In genomic region chr19:7533925-7534480, GRCh38 we compare ENCODE assay signal across 8 cellular contexts. TPM values are rescaled to one million over a fixed set of nuclear protein-coding genes. Genes with fewer than 3 reads are reported as not detected.
DNase-seq lines count a peak whose midpoint lies in the region; ATAC-seq and TF ChIP-seq lines count a peak whose summit lies in the region.

No MANE protein-coding gene starts in this region.

- peak overlapping the region; percentile 84 to 95 for H3K27ac ChIP-seq in liver (ENCODE audit: low read depth in 1 of 2, low read length in 2 of 2)

- H3K36me3 ChIP-seq in liver (ENCODE audit: control insufficient read depth in 4 of 4, insufficient read depth in 3 of 4, low read depth in 1 of 4, low read length in 3 of 4), result peaks cover 0 to 22% (median 4%) of the 10 kb centered on the region in 4 donors

- POLR2A ChIA-PET in activated CD4-positive, alpha-beta memory T cell treated with anti-CD3 and anti-CD28 coated beads, Interleukin-2, amount 10 ng/mL, durations not matched to agents 7 days and 5 days (lab: Charles Lee), result interaction anchor here (1.0 to 6.3 kb wide), 3 partner anchors 12 to 118 kb away, joined by 3 to 60 read pairs (median 12); partner anchors contain the start of genes MCOLN1, PET100 and XAB2

- H3K27me3 ChIP-seq in liver (ENCODE audit: control insufficient read depth in 4 of 4, insufficient read depth in 4 of 4, low read length in 3 of 4), result no peaks in the 10 kb centered on the region

- TF ChIP-seq RAD21 in liver (IDR thresholded peaks at IDR 0.05), result peak in 1 of 2 donors; percentile 42

- DNase-seq in COLO668 (lab: John Stamatoyannopoulos, UW; ENCODE audit: unreplicated experiment), result peak; percentile 88
- peak; percentile 27 for DNase-seq in NCI-H748 treated with DMSO at 0.1 percent for 48 hours (lab: John Stamatoyannopoulos, UW)
- peak; percentile 87 for DNase-seq in activated CD4-positive, alpha-beta memory T cell treated with anti-CD3 and anti-CD28 coated beads, Interleukin-2, amount 10 ng/mL, durations not matched to agents 7 days and 5 days
- peak; percentile 71 to 89 for DNase-seq in dermis microvascular lymphatic vessel endothelial cell (ENCODE audit: low read depth in 2 of 2)
- peak; percentile 67 to 75 for DNase-seq in stimulated activated CD4-positive, alpha-beta T cell treated with anti-CD3 and anti-CD28 coated beads, Interleukin-2, amount 100 ng/mL, for 48 hours

- CTCF ChIA-PET in activated CD4-positive, alpha-beta memory T cell treated with anti-CD3 and anti-CD28 coated beads, Interleukin-2, amount 10 ng/mL, durations not matched to agents 7 days and 5 days (lab: Charles Lee), result interaction anchor here (1.7 kb wide), 1 partner anchor 11 kb away, joined by 7 read pairs; the partner anchor contains the start of gene MCOLN1

- H3K9me3 ChIP-seq in liver (ENCODE audit: control insufficient read depth in 4 of 4, low read length in 3 of 4), result no peaks in the 10 kb centered on the region

- H3K27me3 Mint-ChIP-seq in activated CD4-positive, alpha-beta memory T cell treated with anti-CD3 and anti-CD28 coated beads, Interleukin-2, amount 10 ng/mL, durations not matched to agents 7 days and 5 days, result no peaks in the 10 kb centered on the region

- peak overlapping the region; percentile 62 to 86 for H3K9ac ChIP-seq in liver (ENCODE audit: low read depth in 1 of 2, low read length in 2 of 2)

- H3K9me3 Mint-ChIP-seq in activated CD4-positive, alpha-beta memory T cell treated with anti-CD3 and anti-CD28 coated beads, Interleukin-2, amount 10 ng/mL, durations not matched to agents 7 days and 5 days, result no peaks in the 10 kb centered on the region

- H3K4me1 ChIP-seq in liver (ENCODE audit: control insufficient read depth in 4 of 4, insufficient read depth in 4 of 4, low read length in 3 of 4), result peaks cover 4 to 31% (median 22%) of the 10 kb centered on the region in 4 donors

- H3K4me3 Mint-ChIP-seq in activated CD4-positive, alpha-beta memory T cell treated with anti-CD3 and anti-CD28 coated beads, Interleukin-2, amount 10 ng/mL, durations not matched to agents 7 days and 5 days, result peak overlapping the region; percentile 93

- ATAC-seq in HG03108 (IDR thresholded peaks at IDR 0.05; ENCODE audit: unreplicated experiment) (peak; percentile 37), GM18873 (IDR thresholded peaks at IDR 0.05; ENCODE audit: low FRiP score, unreplicated experiment) (no peak)

- H3K4me1 Mint-ChIP-seq in activated CD4-positive, alpha-beta memory T cell treated with anti-CD3 and anti-CD28 coated beads, Interleukin-2, amount 10 ng/mL, durations not matched to agents 7 days and 5 days, result peaks cover 20% of the 10 kb centered on the region

- H3K4me3 ChIP-seq in liver (ENCODE audit: low read depth in 1 of 3, low read length in 3 of 3), result peak overlapping the region; percentile 59 to 94 (median 71)

- TF ChIP-seq CTCF in liver (IDR thresholded peaks at IDR 0.05; ENCODE audit: low read depth, low read length, missing input control), result no peak

- peak overlapping the region; percentile 81 for H3K27ac Mint-ChIP-seq in activated CD4-positive, alpha-beta memory T cell treated with anti-CD3 and anti-CD28 coated beads, Interleukin-2, amount 10 ng/mL, durations not matched to agents 7 days and 5 days

- peaks cover 26% of the 10 kb centered on the region for H3K36me3 Mint-ChIP-seq in activated CD4-positive, alpha-beta memory T cell treated with anti-CD3 and anti-CD28 coated beads, Interleukin-2, amount 10 ng/mL, durations not matched to agents 7 days and 5 days (ENCODE audit: low read depth)

- under 1% methylated on average over 41 of the region's 41 CpGs for WGBS in liver

TF ChIP-seq in liver, 16 proteins besides CTCF, POLR2A, EP300 and RAD21:
- TF ChIP-seq TAF1 (conservative IDR thresholded peaks at IDR 0.05) (no peak), YY1 (IDR thresholded peaks at IDR 0.05) (peak; percentile 99), REST (IDR thresholded peaks at IDR 0.05) (no peak), EGR1 (IDR thresholded peaks at IDR 0.05; ENCODE audit: low read depth in 2 of 2) (peak in 1 of 2 donors; percentile 58), SP1 (IDR thresholded peaks at IDR 0.05) (peak; percentile 1), RXRA (IDR thresholded peaks at IDR 0.05) (peak in 1 of 2 donors; percentile 24), FOXA2 (IDR thresholded peaks at IDR 0.05) (no peak), GABPA (IDR thresholded peaks at IDR 0.05 in 1 of 2, conservative IDR thresholded peaks at IDR 0.05 in 1 of 2) (no peak), NR2F2 (IDR thresholded peaks at IDR 0.05) (no peak), HNF4G (IDR thresholded peaks at IDR 0.05) (no peak), HNF4A (conservative IDR thresholded peaks at IDR 0.05) (no peak), JUND (IDR thresholded peaks at IDR 0.05) (no peak), FOXA1 (IDR thresholded peaks at IDR 0.05) (no peak)
- TF ChIP-seq, protein P1, sequence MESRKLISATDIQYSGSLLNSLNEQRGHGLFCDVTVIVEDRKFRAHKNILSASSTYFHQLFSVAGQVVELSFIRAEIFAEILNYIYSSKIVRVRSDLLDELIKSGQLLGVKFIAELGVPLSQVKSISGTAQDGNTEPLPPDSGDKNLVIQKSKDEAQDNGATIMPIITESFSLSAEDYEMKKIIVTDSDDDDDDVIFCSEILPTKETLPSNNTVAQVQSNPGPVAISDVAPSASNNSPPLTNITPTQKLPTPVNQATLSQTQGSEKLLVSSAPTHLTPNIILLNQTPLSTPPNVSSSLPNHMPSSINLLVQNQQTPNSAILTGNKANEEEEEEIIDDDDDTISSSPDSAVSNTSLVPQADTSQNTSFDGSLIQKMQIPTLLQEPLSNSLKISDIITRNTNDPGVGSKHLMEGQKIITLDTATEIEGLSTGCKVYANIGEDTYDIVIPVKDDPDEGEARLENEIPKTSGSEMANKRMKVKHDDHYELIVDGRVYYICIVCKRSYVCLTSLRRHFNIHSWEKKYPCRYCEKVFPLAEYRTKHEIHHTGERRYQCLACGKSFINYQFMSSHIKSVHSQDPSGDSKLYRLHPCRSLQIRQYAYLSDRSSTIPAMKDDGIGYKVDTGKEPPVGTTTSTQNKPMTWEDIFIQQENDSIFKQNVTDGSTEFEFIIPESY (IDR thresholded peaks at IDR 0.05), result no peak
- TF ChIP-seq, protein P2, sequence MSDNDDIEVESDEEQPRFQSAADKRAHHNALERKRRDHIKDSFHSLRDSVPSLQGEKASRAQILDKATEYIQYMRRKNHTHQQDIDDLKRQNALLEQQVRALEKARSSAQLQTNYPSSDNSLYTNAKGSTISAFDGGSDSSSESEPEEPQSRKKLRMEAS (IDR thresholded peaks at IDR 0.05), result no peak
- TF ChIP-seq, protein P3, sequence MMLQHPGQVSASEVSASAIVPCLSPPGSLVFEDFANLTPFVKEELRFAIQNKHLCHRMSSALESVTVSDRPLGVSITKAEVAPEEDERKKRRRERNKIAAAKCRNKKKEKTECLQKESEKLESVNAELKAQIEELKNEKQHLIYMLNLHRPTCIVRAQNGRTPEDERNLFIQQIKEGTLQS (IDR thresholded peaks at IDR 0.05), result no peak
TF ChIP-seq in liver: peak in this region for 4.

RNA-seq across cellular contexts. Expression of gene PNPLA6, which starts 1.5 kb away (rescaled TPM):
- total RNA-seq in activated CD4-positive, alpha-beta memory T cell treated with anti-CD3 and anti-CD28 coated beads, Interleukin-2, amount 10 ng/mL, durations not matched to agents 7 days and 5 days, result 100 to 1,000 TPM; 130 to 152 TPM
- total RNA-seq in dermis microvascular lymphatic vessel endothelial cell (63.7 and 90.4 TPM in 2 replicates), liver (10 to 100 TPM; 33.0 to 68.4 TPM)
- 10 to 100 TPM; 20.9 to 22.9 TPM for polyA plus RNA-seq in liver

RNA-seq across cellular contexts. Expression of gene MCOLN1, which starts 11.6 kb away (rescaled TPM):
- 10 to 100 TPM; 15.2 to 15.3 TPM for total RNA-seq in activated CD4-positive, alpha-beta memory T cell treated with anti-CD3 and anti-CD28 coated beads, Interleukin-2, amount 10 ng/mL, durations not matched to agents 7 days and 5 days
- total RNA-seq in dermis microvascular lymphatic vessel endothelial cell (2.8 and 7.1 TPM in 2 replicates), liver (10 to 100 TPM; 10.9 to 13.2 TPM)
- 10 to 100 TPM; 14.1 to 17.0 TPM for polyA plus RNA-seq in liver

RNA-seq across cellular contexts. Expression of gene ZNF358, which starts 18.1 kb away (rescaled TPM):
- total RNA-seq in activated CD4-positive, alpha-beta memory T cell treated with anti-CD3 and anti-CD28 coated beads, Interleukin-2, amount 10 ng/mL, durations not matched to agents 7 days and 5 days, result 1 to 10 TPM; 5.5 to 7.5 TPM
- 8.3 and 21.7 TPM in 2 replicates for total RNA-seq in dermis microvascular lymphatic vessel endothelial cell
- total RNA-seq in liver, result 1 to 10 TPM; 5.7 to 9.5 TPM
- 10 to 100 TPM; 15.6 to 18.2 TPM for polyA plus RNA-seq in liver

RNA-seq across cellular contexts. Expression of gene PEX11G, which starts 45.2 kb away (rescaled TPM):
- 1 to 10 TPM in 1 of 2 experiments, under 1 TPM in 1; 0.68 to 1.7 TPM for total RNA-seq in activated CD4-positive, alpha-beta memory T cell treated with anti-CD3 and anti-CD28 coated beads, Interleukin-2, amount 10 ng/mL, durations not matched to agents 7 days and 5 days
- total RNA-seq in dermis microvascular lymphatic vessel endothelial cell (1.8 and 2.3 TPM in 2 replicates), liver (1 to 10 TPM; 1.9 to 7.7 TPM)
- polyA plus RNA-seq in liver, result 10 to 100 TPM in 1 of 2 donors, 1 to 10 TPM in 1; 8.6 to 10.9 TPM

Comparison
In these comparisons a context has a peak if more than half of its experiments do, and no peak if none do; other contexts are left out.
1. DNase-seq: peak in every context shown above with its lines; median percentile 88 in COLO668; 87 in activated CD4-positive, alpha-beta memory T cell treated with anti-CD3 and anti-CD28 coated beads, Interleukin-2, amount 10 ng/mL, durations not matched to agents 7 days and 5 days; 80 in dermis microvascular lymphatic vessel endothelial cell; 71 in stimulated activated CD4-positive, alpha-beta T cell treated with anti-CD3 and anti-CD28 coated beads, Interleukin-2, amount 100 ng/mL, for 48 hours; 27 in NCI-H748 treated with DMSO at 0.1 percent for 48 hours.